27 cellular contexts compared by ENCODE assay signal in the genomic region with DNA sequence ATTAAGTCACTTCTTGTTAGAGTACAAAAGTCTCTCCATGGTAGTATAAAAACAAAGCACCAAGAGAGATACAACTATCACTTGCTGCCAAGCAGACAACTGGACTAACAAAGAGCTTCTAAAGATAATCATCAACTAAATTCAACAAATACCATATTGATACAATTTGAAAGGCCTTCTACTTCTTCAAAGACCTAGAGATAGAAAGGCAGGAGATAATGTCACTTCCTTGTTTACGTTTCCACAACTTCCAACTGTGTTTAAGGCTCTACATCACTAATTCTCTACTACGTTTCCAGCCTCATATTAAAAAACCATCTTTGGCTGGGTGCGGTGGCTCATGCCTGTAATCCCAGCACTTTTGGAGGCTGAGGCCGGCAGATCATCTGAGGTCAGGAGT.
"Had no signal": no experiment of that assay in that cellular context is flagged by ENCODE, and none has a peak within 500 bp of the region (broad histone marks: within the 10 kb centered on the region; RNA-seq: fewer than 3 reads in every experiment).

No MANE protein-coding gene starts in this region.

- DNase-seq: colonic mucosa; effector CD8-positive, alpha-beta T cell; endodermal cell; foreskin fibroblast; gastrocnemius medialis; head of caudate nucleus; left cardiac atrium; left lung; mammary epithelial cell; natural killer cell; pancreas; retina; stimulated activated CD4-positive, alpha-beta T cell treated with anti-CD3 and anti-CD28 coated beads, Interleukin-12 subunit alpha, Interleukin-12 subunit beta, amount 100 ng/mL, for 4 hours; stimulated activated CD4-positive, alpha-beta T cell treated with anti-CD3 and anti-CD28 coated beads, Interleukin-1b, Interleukin-23, amount 100 ng/mL, for 48 hours; stimulated activated CD4-positive, alpha-beta T cell treated with anti-CD3 and anti-CD28 coated beads, Interleukin-4, amount 100 ng/mL, for 1 hour; stimulated activated CD8-positive, alpha-beta memory T cell treated with anti-CD3 and anti-CD28 coated beads, Interleukin-4, amount 100 ng/mL, for 48 hours; stimulated activated naive CD4-positive, alpha-beta T cell treated with Interleukin-2 at 50 U/mL for 16 hours; upper lobe of left lung had no signal

- H3K27ac ChIP-seq: colonic mucosa, epithelial cell of prostate, gastrocnemius medialis, hepatocyte, left lung, neutrophil, pancreas, thoracic aorta, tibial nerve had no signal

- H3K36me3 Mint-ChIP-seq: natural killer cell had no signal

- H3K27me3 Mint-ChIP-seq: dendritic cell treated with granulocyte-macrophage colony-stimulating factor and Interleukin-4, amounts not matched to agents 40 ng/mL and 50 ng/mL, for 4 days had no signal

- H3K27ac Mint-ChIP-seq: dendritic cell treated with granulocyte-macrophage colony-stimulating factor and Interleukin-4, amounts not matched to agents 40 ng/mL and 50 ng/mL, for 4 days; endodermal cell; natural killer cell had no signal

- ATAC-seq: esophagus mucosa, gastrocnemius medialis, left cardiac atrium, left lung, natural killer cell, pancreas, sciatic nerve had no signal

- H3K9me3 Mint-ChIP-seq: dendritic cell treated with granulocyte-macrophage colony-stimulating factor and Interleukin-4, amounts not matched to agents 40 ng/mL and 50 ng/mL, for 4 days; endodermal cell; natural killer cell had no signal

- H3K9me3 ChIP-seq: colonic mucosa, gastrocnemius medialis, left lung, neutrophil, pancreas, thoracic aorta, tibial nerve, upper lobe of left lung had no signal

- H3K4me3 ChIP-seq: colonic mucosa, gastrocnemius medialis, hepatocyte, left lung, pancreas, smooth muscle cell, thoracic aorta, tibial nerve, upper lobe of left lung had no signal

- H3K27me3 ChIP-seq: colonic mucosa, gastrocnemius medialis, hepatocyte, left lung, neutrophil, pancreas, tibial nerve, upper lobe of left lung had no signal

- H3K4me3 Mint-ChIP-seq: dendritic cell treated with granulocyte-macrophage colony-stimulating factor and Interleukin-4, amounts not matched to agents 40 ng/mL and 50 ng/mL, for 4 days; endodermal cell; natural killer cell had no signal

- H3K36me3 ChIP-seq: pancreas, thoracic aorta had no signal
